Comparison of ENCODE assay signal across 8 cellular contexts in genomic region chr12:92232359-92232758, GRCh38.
A peak's percentile ranks its signal among the peaks of the same experiment; 100 is the strongest.
DNase-seq lines count a peak whose midpoint lies in the region; ATAC-seq, FAIRE-seq and TF ChIP-seq lines count a peak whose summit lies in the region.
"Not testable (repeated sequence)": the region's sequence is repeated elsewhere in the genome, so short reads cannot be mapped to it uniquely, and the experiment has no call there.

No MANE protein-coding gene starts in this region.

- not testable (repeated sequence) for TF ChIP-seq POLR2A in H54 (IDR thresholded peaks at IDR 0.05; ENCODE audit: low read depth, low read length); GM12878 (IDR thresholded peaks at IDR 0.05; ENCODE audit: low read depth, low read length); gastrocnemius medialis (IDR thresholded peaks at IDR 0.05)

- no CpG with 5 or more reads among the region's 2 CpGs for WGBS in GM12878 (ENCODE audit: insufficient coverage, insufficient replicate concordance, low lambda C conversion rate, missing lambda C conversion rate)

- not testable (repeated sequence) for H3K27me3 ChIP-seq in GM12878 (replicated peaks in 1 of 2; ENCODE audit: control insufficient read depth in 2 of 2, insufficient read depth in 2 of 2, low read length in 1 of 2); keratinocyte (ENCODE audit: control insufficient read depth, extremely low read depth, insufficient read depth, low read length); naive thymus-derived CD4-positive, alpha-beta T cell (ENCODE audit: control insufficient read depth in 2 of 2, insufficient read depth in 2 of 2, low read length in 2 of 2); gastrocnemius medialis

- H3K9me3 Mint-ChIP-seq in CD14-positive monocyte; naive thymus-derived CD4-positive, alpha-beta T cell: not testable (repeated sequence)

- dilution Hi-C loops in keratinocyte (cut with MboI; ENCODE audit: extremely low pct_ligation_motif_present, low sequenced_read_pairs): not testable (repeated sequence)

- H3K9ac ChIP-seq in GM12878 (ENCODE audit: control insufficient read depth, insufficient read depth, low read length); keratinocyte (ENCODE audit: control insufficient read depth, extremely low read depth, insufficient read depth, low read length): not testable (repeated sequence)

- TF ChIP-seq CTCF in CD14-positive monocyte (IDR thresholded peaks at IDR 0.05); GM12878 (IDR thresholded peaks at IDR 0.05 in 2 of 3, conservative IDR thresholded peaks at IDR 0.05 in 1 of 3; ENCODE audit: control insufficient read depth in 2 of 3, extremely low read depth in 1 of 3, insufficient read depth in 1 of 3, low read depth in 3 of 3, low read length in 3 of 3); fibroblast of mammary gland (conservative IDR thresholded peaks at IDR 0.05; ENCODE audit: control insufficient read depth, insufficient read depth, low read depth, low read length); keratinocyte (optimal IDR thresholded peaks at IDR 0.05 in 1 of 3, IDR thresholded peaks at IDR 0.05 in 1 of 3, conservative IDR thresholded peaks at IDR 0.05 in 1 of 3; ENCODE audit: extremely low read depth in 1 of 3, insufficient read depth in 2 of 3, low read length in 3 of 3); gastrocnemius medialis (IDR thresholded peaks at IDR 0.05 in 4 of 5, conservative IDR thresholded peaks at IDR 0.05 in 1 of 5): not testable (repeated sequence)

- ATAC-seq in GM12878: not testable (repeated sequence)
- peak; percentile 28 to 46 for ATAC-seq in left cardiac atrium
- ATAC-seq in naive thymus-derived CD4-positive, alpha-beta T cell: peak; percentile 16
- ATAC-seq in gastrocnemius medialis: peak; percentile 11 to 44

- TF ChIP-seq RAD21 in GM12878 (IDR thresholded peaks at IDR 0.05; ENCODE audit: insufficient read depth, low read depth, low read length): not testable (repeated sequence)

- H3K4me3 ChIP-seq in GM12878; fibroblast of mammary gland (ENCODE audit: control insufficient read depth, low read depth, low read length); keratinocyte (ENCODE audit: control insufficient read depth in 2 of 3, extremely low read depth in 1 of 3, insufficient read depth in 2 of 3, low read depth in 1 of 3, low read length in 3 of 3); naive thymus-derived CD4-positive, alpha-beta T cell (ENCODE audit: low read length); gastrocnemius medialis: not testable (repeated sequence)

- CTCF ChIA-PET in GM12878 (lab: Yijun Ruan, JAX): not testable (repeated sequence)
- CTCF ChIA-PET in naive thymus-derived CD4-positive, alpha-beta T cell (lab: Charles Lee): interaction anchor here (0.7 to 2.7 kb wide), 2 partner anchors 12 to 201 kb away, joined by 3 to 8 read pairs; no protein-coding TSS in a partner anchor

- H3K9me1 ChIP-seq in keratinocyte (ENCODE audit: control insufficient read depth, extremely low read depth, insufficient read depth, low read length): not testable (repeated sequence)

- not testable (repeated sequence) for H3K79me2 ChIP-seq in GM12878 (ENCODE audit: control insufficient read depth, insufficient read depth, low read length); keratinocyte (ENCODE audit: control insufficient read depth, insufficient read depth, low read length)

- peak; percentile 64 for FAIRE-seq in H54 (lab: Jason Lieb, UNC)
- FAIRE-seq in GM12878 (lab: Jason Lieb, UNC): peak; percentile 56
- FAIRE-seq in keratinocyte (lab: Jason Lieb, UNC): peak; percentile 5

- POLR2A ChIA-PET in GM12878 (lab: Charles Lee): interaction anchor here (1.0 kb wide), 1 partner anchor 87 kb away, joined by 3 read pairs; the partner anchor contains the start of gene BTG1
- POLR2A ChIA-PET in naive thymus-derived CD4-positive, alpha-beta T cell (lab: Charles Lee): interaction anchor here (1.1 to 6.8 kb wide), 4 partner anchors 14 to 87 kb away, joined by 3 to 45 read pairs (median 3); partner anchors contain the start of gene BTG1

- RAD21 ChIA-PET in GM12878 (lab: Charles Lee; ENCODE audit: unreplicated experiment): interaction anchor here (1.6 kb wide), 1 partner anchor 11 kb away, joined by 4 read pairs; no protein-coding TSS in a partner anchor

- not testable (repeated sequence) for H3K27me3 Mint-ChIP-seq in CD14-positive monocyte (ENCODE audit: low read depth in 3 of 3); naive thymus-derived CD4-positive, alpha-beta T cell

- H3K4me2 ChIP-seq in GM12878 (ENCODE audit: control insufficient read depth, insufficient read depth); keratinocyte (ENCODE audit: control insufficient read depth, extremely low read depth, insufficient read depth, low read depth, low read length): not testable (repeated sequence)

- in situ Hi-C loops in GM12878 (cut with MboI): not testable (repeated sequence)
- in situ Hi-C loops in gastrocnemius medialis (cut with MboI; ENCODE audit: low sequenced_read_pairs in 4 of 4): loop anchor here in 1 of 4 donors (25.0 kb wide), 1 partner anchor 420 kb away; no protein-coding TSS in a partner anchor

- H3K4me1 ChIP-seq in GM12878 (ENCODE audit: control insufficient read depth, insufficient read depth, low read length); keratinocyte (ENCODE audit: control insufficient read depth, extremely low read depth, insufficient read depth, low read length); gastrocnemius medialis: not testable (repeated sequence)
- peaks cover 0 to 22% of the 10 kb centered on the region in 2 donors for H3K4me1 ChIP-seq in naive thymus-derived CD4-positive, alpha-beta T cell (ENCODE audit: control insufficient read depth in 2 of 2, insufficient read depth in 2 of 2, low read length in 2 of 2)

- intact Hi-C loops in CD14-positive monocyte (cut with micrococcal nuclease): loop anchor here in 1 of 2 donors (10.0 kb wide), 1 partner anchor 88 kb away; the partner anchor contains the start of gene BTG1
- intact Hi-C loops in GM12878 (cut with micrococcal nuclease; ENCODE audit: unreplicated experiment); left cardiac atrium (cut with DNase I); naive thymus-derived CD4-positive, alpha-beta T cell (cut with micrococcal nuclease); gastrocnemius medialis (cut with DNase I; ENCODE audit: low total_unique reads): not testable (repeated sequence)

- H3K36me3 ChIP-seq in GM12878 (ENCODE audit: control insufficient read depth in 2 of 2, insufficient read depth in 2 of 2, low read length in 1 of 2); keratinocyte (ENCODE audit: control insufficient read depth in 2 of 2, extremely low read depth in 1 of 2, insufficient read depth in 2 of 2, low read length in 2 of 2); naive thymus-derived CD4-positive, alpha-beta T cell (ENCODE audit: control insufficient read depth in 2 of 3, insufficient read depth in 3 of 3, low read length in 3 of 3); gastrocnemius medialis: not testable (repeated sequence)

- not testable (repeated sequence) for DNase-seq in CD14-positive monocyte (ENCODE audit: low spot score); H54 (ENCODE audit: insufficient read length, low spot score); GM12878 (ENCODE audit: low read depth, low spot score); left cardiac atrium; keratinocyte (ENCODE audit: low read depth, low spot score); naive thymus-derived CD4-positive, alpha-beta T cell; gastrocnemius medialis
- peak; percentile 15 for DNase-seq in fibroblast of mammary gland (ENCODE audit: low read depth)

- peak overlapping the region; percentile 79 to 92 (median 86) for H3K27ac Mint-ChIP-seq in CD14-positive monocyte
- not testable (repeated sequence) for H3K27ac Mint-ChIP-seq in naive thymus-derived CD4-positive, alpha-beta T cell

- H2AFZ ChIP-seq in GM12878 (ENCODE audit: control insufficient read depth, low read depth, low read length); keratinocyte (ENCODE audit: control insufficient read depth, low read length): not testable (repeated sequence)

- H3K4me1 Mint-ChIP-seq in CD14-positive monocyte: peaks cover 56% of the 10 kb centered on the region
- H3K4me1 Mint-ChIP-seq in naive thymus-derived CD4-positive, alpha-beta T cell: peaks cover 6 to 41% (median 33%) of the 10 kb centered on the region in 7 donors

- not testable (repeated sequence) for BruUV-seq in GM12878 (replicated peaks; lab: Mats Ljungman, UMichigan)

- H3K4me3 Mint-ChIP-seq in CD14-positive monocyte; naive thymus-derived CD4-positive, alpha-beta T cell: not testable (repeated sequence)

- SMC1A ChIA-PET in GM12878 (lab: Charles Lee; ENCODE audit: uncharacterized antibody, unreplicated experiment): interaction anchor here (0.8 to 1.4 kb wide), 4 partner anchors 9 to 263 kb away, joined by 3 to 4 read pairs (median 4); no protein-coding TSS in a partner anchor

- H4K20me1 ChIP-seq in GM12878 (ENCODE audit: control insufficient read depth, insufficient read depth); keratinocyte (ENCODE audit: control insufficient read depth, extremely low read depth, insufficient read depth, low read length): not testable (repeated sequence)

- not testable (repeated sequence) for TF ChIP-seq EP300 in GM12878 (IDR thresholded peaks at IDR 0.05; ENCODE audit: borderline replicate concordance in 1 of 2, control insufficient read depth in 1 of 2, low read depth in 2 of 2, low read length in 2 of 2)

- H3K36me3 Mint-ChIP-seq in CD14-positive monocyte; naive thymus-derived CD4-positive, alpha-beta T cell: not testable (repeated sequence)

- H3K9me3 ChIP-seq in GM12878 (replicated peaks; ENCODE audit: control insufficient read depth, insufficient read depth, low read length); keratinocyte (ENCODE audit: control insufficient read depth, low read depth, low read length); naive thymus-derived CD4-positive, alpha-beta T cell (ENCODE audit: control insufficient read depth in 2 of 3, low read length in 3 of 3); gastrocnemius medialis: not testable (repeated sequence)

- not testable (repeated sequence) for H3K27ac ChIP-seq in GM12878 (ENCODE audit: control insufficient read depth, insufficient read depth); keratinocyte (ENCODE audit: control insufficient read depth, insufficient read depth, low read length); naive thymus-derived CD4-positive, alpha-beta T cell (ENCODE audit: low read depth, low read length); gastrocnemius medialis
